In the genomic region with DNA sequence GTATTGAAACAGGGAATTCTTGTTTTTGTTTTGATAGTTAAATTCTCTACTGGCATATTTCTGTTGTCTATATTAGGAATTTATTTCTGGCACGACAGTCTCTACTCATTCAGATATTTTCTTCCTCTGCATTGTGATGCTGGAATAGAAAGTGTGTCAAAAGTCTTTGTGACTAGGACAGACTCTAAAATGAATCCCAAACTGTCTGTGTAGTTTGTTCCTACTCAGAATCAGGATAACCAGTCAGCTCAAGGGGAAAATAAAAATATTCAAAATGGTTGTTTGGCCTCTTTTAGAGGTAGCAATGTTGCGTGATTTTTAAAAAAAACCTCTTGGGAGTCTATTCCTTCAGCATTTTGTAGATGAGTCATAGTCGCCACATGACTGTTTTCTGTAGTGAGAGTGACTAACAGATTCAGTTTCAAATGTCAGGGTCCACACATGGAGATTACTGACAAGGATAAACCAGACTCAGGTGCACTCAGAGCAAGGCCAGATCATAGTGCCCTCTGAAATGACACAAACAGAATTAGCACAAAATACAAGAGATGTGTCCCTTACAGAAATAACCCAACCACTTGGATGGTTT, we compare ENCODE assay signal across 9 cellular contexts. TPM values are rescaled to one million over a fixed set of nuclear protein-coding genes. Genes with fewer than 3 reads are reported as not detected.
DNase-seq lines count a peak whose midpoint lies in the region; ATAC-seq, FAIRE-seq and TF ChIP-seq lines count a peak whose summit lies in the region.
"Had no signal": no experiment of that assay in that cellular context is flagged by ENCODE, and none has a peak within 500 bp of the region (broad histone marks: within the 10 kb centered on the region; RNA-seq: fewer than 3 reads in every experiment).

No MANE protein-coding gene starts in this region.

- FAIRE-seq in GM12892 (lab: Jason Lieb, UNC), result peak; percentile 94

- 43 to 50% methylated on average over 3 of the region's 3 CpGs for WGBS in gastroesophageal sphincter (ENCODE audit: low coverage in 1 of 2), 2 donors

- TF ChIP-seq EP300 in gastroesophageal sphincter (IDR thresholded peaks at IDR 0.05), result no peak

- H3K9me3 ChIP-seq in effector memory CD4-positive, alpha-beta T cell (ENCODE audit: control insufficient read depth, low read length), result no peaks in the 10 kb centered on the region
- no peaks in the 10 kb centered on the region for H3K9me3 ChIP-seq in gastroesophageal sphincter

- no peaks in the 10 kb centered on the region for H3K36me3 ChIP-seq in effector memory CD4-positive, alpha-beta T cell (ENCODE audit: control insufficient read depth, insufficient read depth, low read length)
- no peaks in the 10 kb centered on the region for H3K36me3 ChIP-seq in gastroesophageal sphincter

- no peak for DNase-seq in GM12892 (ENCODE audit: insufficient read length)
- DNase-seq in HS-27A (ENCODE audit: low read depth), result peak; percentile 62
- peak; percentile 10 for DNase-seq in epithelial cell of prostate (ENCODE audit: low read depth, low spot score)
- DNase-seq in NOMO-1 treated with DMSO at 0.1 percent for 48 hours (lab: John Stamatoyannopoulos, UW; ENCODE audit: unreplicated experiment), result no peak
- DNase-seq in effector memory CD4-positive, alpha-beta T cell, result no peak
- DNase-seq in HT-29 (ENCODE audit: low spot score), result no peak

- no peak for TF ChIP-seq CTCF in gastroesophageal sphincter (IDR thresholded peaks at IDR 0.05)

- no peaks in the 10 kb centered on the region for H3K4me1 ChIP-seq in effector memory CD4-positive, alpha-beta T cell (ENCODE audit: control insufficient read depth, insufficient read depth, low read length, poor library complexity, severe bottlenecking)
- H3K4me1 ChIP-seq in gastroesophageal sphincter, result no peaks in the 10 kb centered on the region

- H3K27ac ChIP-seq in epithelial cell of prostate, result no peak overlapping the region
- H3K27ac ChIP-seq in effector memory CD4-positive, alpha-beta T cell (ENCODE audit: insufficient read depth, low read length, poor library complexity, severe bottlenecking), result no peak overlapping the region
- no peak overlapping the region for H3K27ac ChIP-seq in gastroesophageal sphincter

- ATAC-seq in GM21528 (IDR thresholded peaks at IDR 0.05; ENCODE audit: low FRiP score, unreplicated experiment) (peak; percentile 99), gastroesophageal sphincter (no peak)
- ATAC-seq: Panc1 had no signal

- no peaks in the 10 kb centered on the region for H3K27me3 ChIP-seq in effector memory CD4-positive, alpha-beta T cell (replicated peaks; ENCODE audit: control insufficient read depth, insufficient read depth, low read length, poor library complexity, severe bottlenecking)
- no peaks in the 10 kb centered on the region for H3K27me3 ChIP-seq in gastroesophageal sphincter

- H3K4me3 ChIP-seq in effector memory CD4-positive, alpha-beta T cell (ENCODE audit: insufficient read depth, low read depth, low read length, poor library complexity, severe bottlenecking), result no peak overlapping the region
- H3K4me3 ChIP-seq in gastroesophageal sphincter, result no peak overlapping the region

- TF ChIP-seq POLR2A in GM12892 (IDR thresholded peaks at IDR 0.05; ENCODE audit: low read depth, low read length) (no peak), gastroesophageal sphincter (IDR thresholded peaks at IDR 0.05) (no peak)

RNA-seq across cellular contexts. Expression of gene SLC7A14, which starts 13.1 kb away (rescaled TPM):
- polyA plus RNA-seq in GM12892 (2012; ENCODE audit: missing spikeins), result not detected
- total RNA-seq in HT-29 (2014; rRNA removed; shearing (Covaris generic)), result not detected in 2 replicates
- total RNA-seq in gastroesophageal sphincter, result under 1 TPM; under 0.01 to 0.99 (median 0.43) TPM

Comparison
In these comparisons a context has a peak if more than half of its experiments do, and no peak if none do; other contexts are left out.
1. DNase-seq: peak in HS-27A (single experiment) and epithelial cell of prostate (single experiment); none in GM12892 (single experiment), NOMO-1 treated with DMSO at 0.1 percent for 48 hours (single experiment), effector memory CD4-positive, alpha-beta T cell (0 of 3) and HT-29 (single experiment).